Comparison of ENCODE assay signal across 1 cellular context in the genomic region with DNA sequence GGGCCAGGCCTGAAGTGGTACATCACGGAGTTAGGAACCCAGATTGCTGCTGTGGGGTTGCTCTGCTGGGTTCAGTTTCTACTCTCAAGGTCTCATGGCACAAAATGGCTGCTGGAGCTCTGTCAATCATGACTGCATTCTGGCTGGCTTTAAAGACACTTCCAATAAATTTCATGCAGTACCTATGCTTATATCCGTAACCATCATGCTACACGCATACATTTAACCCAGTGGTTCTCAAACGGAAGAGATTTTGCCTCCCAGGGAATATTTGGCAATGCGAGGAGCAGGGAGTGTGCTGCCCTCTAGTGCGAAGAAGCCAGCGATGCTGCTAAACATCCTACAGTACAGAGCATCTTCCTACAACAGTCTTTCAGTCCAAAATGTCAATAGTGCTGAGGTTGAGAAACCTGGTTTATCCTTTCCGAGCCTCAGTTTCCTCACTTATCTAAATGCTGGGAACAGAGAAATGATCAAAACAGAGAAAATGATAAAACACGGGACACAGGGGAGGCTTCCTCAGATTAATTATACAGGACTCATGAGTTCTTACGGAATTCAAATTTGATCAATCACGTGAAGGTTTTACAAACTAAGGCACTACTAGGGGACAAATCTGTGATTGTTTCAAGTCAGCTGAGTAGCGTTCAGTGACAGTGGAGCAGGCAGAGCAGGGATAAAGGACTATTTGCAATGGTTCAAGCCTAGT.
A peak's percentile ranks its signal among the peaks of the same experiment; 100 is the strongest.
TF ChIP-seq lines count a peak whose summit lies in the region.

No MANE protein-coding gene starts in this region.

TF ChIP-seq in IMR-90, 13 proteins besides CTCF, POLR2A, EP300 and RAD21:
- TF ChIP-seq CEBPB (IDR thresholded peaks at IDR 0.05; ENCODE audit: low read depth, low read length), result peak; percentile 23; the same call in 1 of the 2 replicates
- TF ChIP-seq, protein P1, sequence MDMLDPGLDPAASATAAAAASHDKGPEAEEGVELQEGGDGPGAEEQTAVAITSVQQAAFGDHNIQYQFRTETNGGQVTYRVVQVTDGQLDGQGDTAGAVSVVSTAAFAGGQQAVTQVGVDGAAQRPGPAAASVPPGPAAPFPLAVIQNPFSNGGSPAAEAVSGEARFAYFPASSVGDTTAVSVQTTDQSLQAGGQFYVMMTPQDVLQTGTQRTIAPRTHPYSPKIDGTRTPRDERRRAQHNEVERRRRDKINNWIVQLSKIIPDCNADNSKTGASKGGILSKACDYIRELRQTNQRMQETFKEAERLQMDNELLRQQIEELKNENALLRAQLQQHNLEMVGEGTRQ (IDR thresholded peaks at IDR 0.05; ENCODE audit: low read depth, low read length), result no peak
- peak; percentile 62 for TF ChIP-seq SMC3 (IDR thresholded peaks at IDR 0.05; ENCODE audit: low read depth, low read length)
